Comparison of ENCODE assay signal across 4 cellular contexts in genomic region chr5:180210077-180210476, GRCh38. TPM values are rescaled to one million over a fixed set of nuclear protein-coding genes. Genes with fewer than 3 reads are reported as not detected.
"Had no signal": no experiment of that assay in that cellular context is flagged by ENCODE, and none has a peak within 500 bp of the region (broad histone marks: within the 10 kb centered on the region; RNA-seq: fewer than 3 reads in every experiment).

No MANE protein-coding gene starts in this region.

RNA-seq across cellular contexts. Expression of gene RASGEF1C, which starts 1.1 kb away (rescaled TPM):
- total RNA-seq: activated CD4-positive, alpha-beta T cell treated with anti-CD3 and anti-CD28 coated beads, Interleukin-2, amount 10 ng/mL, durations not matched to agents 24 days and 14 days; activated CD8-positive, alpha-beta memory T cell treated with anti-CD3 and anti-CD28 coated beads, Interleukin-2, amount 10 ng/mL, durations not matched to agents 7 days and 5 days; T-cell; T-helper 2 cell treated with Interferon-gamma antibody and Interleukin-4, amounts not matched to agents 100 ng/mL and 5 ng/mL, for 36 hours had no signal
